8 cellular contexts compared by ENCODE assay signal in the genomic region with DNA sequence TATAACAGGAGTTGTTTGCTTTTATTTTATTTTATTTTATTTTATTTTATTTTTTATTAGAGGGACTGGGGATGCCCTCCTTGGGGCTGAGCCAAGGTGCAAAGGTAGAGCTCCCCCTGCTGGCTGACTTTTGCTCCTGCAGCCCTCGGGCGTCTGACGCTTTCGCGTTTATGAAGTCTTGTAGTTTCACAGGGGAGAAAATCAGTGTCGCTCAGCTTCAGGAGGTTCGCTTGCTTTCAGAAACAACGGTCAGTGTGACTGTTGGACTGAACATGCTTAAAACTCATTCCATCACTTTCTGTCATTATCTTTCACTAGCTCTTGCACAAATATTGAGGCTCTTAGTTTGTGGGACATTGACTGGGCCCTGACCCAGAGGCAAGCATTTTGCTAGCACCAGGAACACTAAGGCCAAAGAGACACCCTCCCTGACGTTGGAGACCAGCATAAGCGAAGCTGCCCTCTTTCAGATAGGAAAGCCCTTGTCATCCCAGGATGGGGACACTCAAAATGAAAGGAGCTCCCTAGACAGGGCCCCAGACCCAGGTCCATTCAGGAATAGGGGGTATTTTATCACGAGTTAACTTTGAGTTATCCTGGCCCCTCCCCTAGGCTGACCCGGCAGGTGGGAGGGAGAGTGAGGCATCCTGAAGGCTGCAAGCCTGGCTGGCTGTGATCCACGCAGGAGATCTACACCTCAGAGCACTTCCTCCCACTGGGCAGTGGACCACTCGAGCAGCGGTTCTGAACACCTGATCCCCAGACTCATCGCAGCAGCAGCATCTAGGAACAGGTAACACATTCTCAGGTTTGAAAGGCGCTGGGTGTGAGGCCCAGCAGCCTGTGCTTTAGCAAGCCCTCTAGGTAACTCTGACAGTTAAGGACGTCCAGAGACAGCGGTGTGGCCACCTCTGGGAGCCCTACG. TPM values are rescaled to one million over a fixed set of nuclear protein-coding genes. Genes with fewer than 3 reads are reported as not detected.
DNase-seq lines count a peak whose midpoint lies in the region; ATAC-seq, FAIRE-seq and TF ChIP-seq lines count a peak whose summit lies in the region.

No MANE protein-coding gene starts in this region.

- no peak overlapping the region for H3K4me3 Mint-ChIP-seq in activated T-helper 2 cell treated with anti-CD3 and anti-CD28 coated beads, Interferon-gamma antibody, Interleukin-2, Interleukin-4, amounts not matched to agents 10 μg/mL and 5 μg/mL and 100 μg/mL, durations not matched to agents 14 hours and 24 hours and 36 hours (ENCODE audit: low read depth)

- H3K27me3 Mint-ChIP-seq in activated T-helper 2 cell treated with anti-CD3 and anti-CD28 coated beads, Interferon-gamma antibody, Interleukin-2, Interleukin-4, amounts not matched to agents 10 μg/mL and 5 μg/mL and 100 μg/mL, durations not matched to agents 14 hours and 24 hours and 36 hours (ENCODE audit: low read depth), result peaks cover 39% of the 10 kb centered on the region

- intact Hi-C loops in activated T-helper 2 cell treated with anti-CD3 and anti-CD28 coated beads, Interferon-gamma antibody, Interleukin-2, Interleukin-4, amounts not matched to agents 10 μg/mL and 5 μg/mL and 100 μg/mL, durations not matched to agents 14 hours and 24 hours and 36 hours (cut with micrococcal nuclease), result loop anchor here (1.0 kb wide), 2 partner anchors 157 to 439 kb away; no protein-coding TSS in a partner anchor
- intact Hi-C loops in tibial artery (cut with DNase I; ENCODE audit: low total_unique reads), result loop anchor here (2.0 to 10.0 kb wide), 2 partner anchors 156 to 444 kb away; no protein-coding TSS in a partner anchor

- H3K4me1 ChIP-seq in RWPE2 (ENCODE audit: insufficient read depth, poor library complexity, severe bottlenecking) (peaks cover 6% of the 10 kb centered on the region), parathyroid adenoma (peaks cover 3% of the 10 kb centered on the region), tibial artery (peaks cover 0 to 26% (median 14%) of the 10 kb centered on the region in 4 donors)

- peak; percentile 50; the same call in 2 of the 3 replicates for ATAC-seq in RWPE2 (ENCODE audit: low read depth)

- peaks cover 15% of the 10 kb centered on the region for H3K4me1 Mint-ChIP-seq in activated T-helper 2 cell treated with anti-CD3 and anti-CD28 coated beads, Interferon-gamma antibody, Interleukin-2, Interleukin-4, amounts not matched to agents 10 μg/mL and 5 μg/mL and 100 μg/mL, durations not matched to agents 14 hours and 24 hours and 36 hours (ENCODE audit: low read depth)

- H3K9me3 ChIP-seq in RWPE2 (ENCODE audit: severe bottlenecking) (no peaks in the 10 kb centered on the region), parathyroid adenoma (ENCODE audit: control insufficient read depth, low read length) (no peaks in the 10 kb centered on the region), tibial artery (no peaks in the 10 kb centered on the region)

- H3K4me3 ChIP-seq in HL-60 (replicated peaks; ENCODE audit: insufficient read depth, low read length) (no peak overlapping the region), RWPE2 (ENCODE audit: severe bottlenecking) (no peak overlapping the region), parathyroid adenoma (ENCODE audit: low read depth, low read length) (no peak overlapping the region), tibial artery (no peak overlapping the region)

- peak; percentile 62 for FAIRE-seq in frontal cortex (lab: Jason Lieb, UNC)

- peak overlapping the region; percentile 70 for H2AFZ ChIP-seq in parathyroid adenoma

- TF ChIP-seq CTCF in HL-60 (IDR thresholded peaks at IDR 0.05; ENCODE audit: insufficient read depth, low read length) (peak; percentile 76), RWPE2 (IDR thresholded peaks at IDR 0.05; ENCODE audit: poor library complexity, severe bottlenecking) (peak; percentile 97), parathyroid adenoma (IDR thresholded peaks at IDR 0.05) (peak; percentile 95), tibial artery (IDR thresholded peaks at IDR 0.05) (peak; percentile 78 to 93)

- H3K27ac ChIP-seq in HL-60 (replicated peaks) (no peak overlapping the region), RWPE2 (ENCODE audit: poor library complexity, severe bottlenecking) (no peak overlapping the region), parathyroid adenoma (no peak overlapping the region), tibial artery (no peak overlapping the region)

- no peaks in the 10 kb centered on the region for H3K36me3 ChIP-seq in RWPE2 (ENCODE audit: low read depth)
- H3K36me3 ChIP-seq in parathyroid adenoma (ENCODE audit: control insufficient read depth, insufficient read depth, low read length), result no peaks in the 10 kb centered on the region
- H3K36me3 ChIP-seq in tibial artery, result no peaks in the 10 kb centered on the region

- H3K27ac Mint-ChIP-seq in activated T-helper 2 cell treated with anti-CD3 and anti-CD28 coated beads, Interferon-gamma antibody, Interleukin-2, Interleukin-4, amounts not matched to agents 10 μg/mL and 5 μg/mL and 100 μg/mL, durations not matched to agents 14 hours and 24 hours and 36 hours, result no peak overlapping the region

- DNase-seq in NCI-H2227 (lab: John Stamatoyannopoulos, UW; ENCODE audit: unreplicated experiment), result peak; percentile 74
- DNase-seq in NCI-H2227 treated with DMSO at 0.1 percent for 48 hours (lab: John Stamatoyannopoulos, UW), result no peak
- DNase-seq in HL-60 (ENCODE audit: low read depth in 1 of 2, low spot score in 1 of 2), result peak; percentile 25 to 61
- no peak for DNase-seq in RWPE2 (ENCODE audit: low spot score)
- DNase-seq in activated T-helper 2 cell treated with anti-CD3 and anti-CD28 coated beads, Interferon-gamma antibody, Interleukin-2, Interleukin-4, amounts not matched to agents 10 μg/mL and 5 μg/mL and 100 μg/mL, durations not matched to agents 14 hours and 24 hours and 36 hours (ENCODE audit: low spot score), result peak; percentile 55
- peak in 1 of 2 donors; percentile 31 for DNase-seq in frontal cortex (ENCODE audit: low spot score in 2 of 2)
- peak; percentile 38 to 75 for DNase-seq in tibial artery

- no peaks in the 10 kb centered on the region for H3K9me3 Mint-ChIP-seq in activated T-helper 2 cell treated with anti-CD3 and anti-CD28 coated beads, Interferon-gamma antibody, Interleukin-2, Interleukin-4, amounts not matched to agents 10 μg/mL and 5 μg/mL and 100 μg/mL, durations not matched to agents 14 hours and 24 hours and 36 hours

- H3K36me3 Mint-ChIP-seq in activated T-helper 2 cell treated with anti-CD3 and anti-CD28 coated beads, Interferon-gamma antibody, Interleukin-2, Interleukin-4, amounts not matched to agents 10 μg/mL and 5 μg/mL and 100 μg/mL, durations not matched to agents 14 hours and 24 hours and 36 hours (ENCODE audit: low read depth), result no peaks in the 10 kb centered on the region

- no peaks in the 10 kb centered on the region for H3K79me2 ChIP-seq in parathyroid adenoma

- no peak overlapping the region for H3K4me2 ChIP-seq in parathyroid adenoma (ENCODE audit: low read length)

- H3K27me3 ChIP-seq in HL-60 (ENCODE audit: insufficient read depth, poor library complexity, severe bottlenecking), result no peaks in the 10 kb centered on the region
- H3K27me3 ChIP-seq in RWPE2 (ENCODE audit: insufficient read depth, poor library complexity, severe bottlenecking), result no peaks in the 10 kb centered on the region
- H3K27me3 ChIP-seq in parathyroid adenoma (ENCODE audit: control insufficient read depth, insufficient read depth, low read length), result no peaks in the 10 kb centered on the region
- H3K27me3 ChIP-seq in tibial artery, result no peaks in the 10 kb centered on the region

- H3K9ac ChIP-seq in parathyroid adenoma, result no peak overlapping the region

RNA-seq across cellular contexts. Expression of a gene that starts 34.4 kb away (rescaled TPM):
- 2.6 and 3.3 TPM in 2 replicates for total RNA-seq in activated T-helper 2 cell treated with anti-CD3 and anti-CD28 coated beads, Interferon-gamma antibody, Interleukin-2, Interleukin-4, amounts not matched to agents 10 μg/mL and 5 μg/mL and 100 μg/mL, durations not matched to agents 14 hours and 24 hours and 36 hours
- total RNA-seq in frontal cortex, result 66.9 TPM

RNA-seq across cellular contexts. Expression of a gene that starts 35.8 kb away (rescaled TPM):
- total RNA-seq in activated T-helper 2 cell treated with anti-CD3 and anti-CD28 coated beads, Interferon-gamma antibody, Interleukin-2, Interleukin-4, amounts not matched to agents 10 μg/mL and 5 μg/mL and 100 μg/mL, durations not matched to agents 14 hours and 24 hours and 36 hours, result 34.6 and 36.6 TPM in 2 replicates
- 109 TPM for total RNA-seq in frontal cortex

Comparison
In these comparisons a context has a peak if more than half of its experiments do, and no peak if none do; other contexts are left out.
1. DNase-seq: peak in NCI-H2227 (single experiment), HL-60 (2 of 2), activated T-helper 2 cell treated with anti-CD3 and anti-CD28 coated beads, Interferon-gamma antibody, Interleukin-2, Interleukin-4, amounts not matched to agents 10 μg/mL and 5 μg/mL and 100 μg/mL, durations not matched to agents 14 hours and 24 hours and 36 hours (single experiment) and tibial artery (2 of 2); none in NCI-H2227 treated with DMSO at 0.1 percent for 48 hours (single experiment) and RWPE2 (single experiment).
2. RNA of a gene that starts 34.4 kb away (total RNA-seq): 66.9 TPM in frontal cortex (single experiment); 2.6 to 3.3 TPM in activated T-helper 2 cell treated with anti-CD3 and anti-CD28 coated beads, Interferon-gamma antibody, Interleukin-2, Interleukin-4, amounts not matched to agents 10 μg/mL and 5 μg/mL and 100 μg/mL, durations not matched to agents 14 hours and 24 hours and 36 hours; every median in the first group is over 10 times any median in the second.
3. Peak in every context shown above with its lines, with median percentiles within 50 percentile points of each other: CTCF ChIP-seq.